3 cellular contexts compared by ENCODE assay signal in genomic region chr4:24364852-24365251, GRCh38.
"Had no signal": no experiment of that assay in that cellular context is flagged by ENCODE, and none has a peak within 500 bp of the region (broad histone marks: within the 10 kb centered on the region; RNA-seq: fewer than 3 reads in every experiment).

No MANE protein-coding gene starts in this region.

- H3K4me3 ChIP-seq: GM12878 had no signal

- DNase-seq: GDM1, GF-D8 had no signal

- ATAC-seq: GM12878 had no signal
